ENCODE assay signal across 19 cellular contexts in genomic region chr1:241799414-241799813, GRCh38.
"Had no signal": no experiment of that assay in that cellular context is flagged by ENCODE, and none has a peak within 500 bp of the region (broad histone marks: within the 10 kb centered on the region; RNA-seq: fewer than 3 reads in every experiment).

No MANE protein-coding gene starts in this region.

- H3K27me3 Mint-ChIP-seq: activated naive CD8-positive, alpha-beta T cell treated with anti-CD3 and anti-CD28 coated beads, Interleukin-2, amount 50 U/mL, for 24 hours had no signal

- ATAC-seq: activated naive CD8-positive, alpha-beta T cell treated with anti-CD3 and anti-CD28 coated beads, Interleukin-2, amount 50 U/mL, for 24 hours; esophagus mucosa; gastrocnemius medialis; heart left ventricle; natural killer cell treated with Interleukin-12 subunit alpha and Interleukin-12 subunit beta and Interleukin-15 and Interleukin-18, amount 100 ng/mL, for 72 hours; WTC11 had no signal

- H3K9me3 ChIP-seq: gastrocnemius medialis, heart left ventricle, tibial nerve, uterus had no signal

- H3K9me3 Mint-ChIP-seq: activated naive CD8-positive, alpha-beta T cell treated with anti-CD3 and anti-CD28 coated beads, Interleukin-2, amount 50 U/mL, for 24 hours; immature natural killer cell; natural killer cell treated with Interleukin-12 subunit alpha and Interleukin-12 subunit beta and Interleukin-15 and Interleukin-18, amount 100 ng/mL, for 72 hours; WTC11 had no signal

- H3K36me3 ChIP-seq: cardiac muscle cell, gastrocnemius medialis, heart left ventricle, tibial nerve, uterus had no signal

- H3K27ac Mint-ChIP-seq: activated naive CD8-positive, alpha-beta T cell treated with anti-CD3 and anti-CD28 coated beads, Interleukin-2, amount 50 U/mL, for 24 hours; immature natural killer cell; natural killer cell treated with Interleukin-12 subunit alpha and Interleukin-12 subunit beta and Interleukin-15 and Interleukin-18, amount 100 ng/mL, for 72 hours; WTC11 had no signal

- H3K36me3 Mint-ChIP-seq: immature natural killer cell; natural killer cell treated with Interleukin-12 subunit alpha and Interleukin-12 subunit beta and Interleukin-15 and Interleukin-18, amount 100 ng/mL, for 72 hours; WTC11 had no signal

- H3K4me3 Mint-ChIP-seq: activated naive CD8-positive, alpha-beta T cell treated with anti-CD3 and anti-CD28 coated beads, Interleukin-2, amount 50 U/mL, for 24 hours; immature natural killer cell; natural killer cell treated with Interleukin-12 subunit alpha and Interleukin-12 subunit beta and Interleukin-15 and Interleukin-18, amount 100 ng/mL, for 72 hours; WTC11 had no signal

- H3K4me3 ChIP-seq: cardiac muscle cell, gastrocnemius medialis, heart left ventricle, tibial nerve, uterus had no signal

- H3K27me3 ChIP-seq: cardiac muscle cell, gastrocnemius medialis, heart left ventricle, tibial nerve, uterus had no signal

- DNase-seq: activated CD4-positive, alpha-beta T cell treated with anti-CD3 and anti-CD28 coated beads for 48 hours; activated CD8-positive, alpha-beta memory T cell treated with anti-CD3 and anti-CD28 coated beads for 24 hours; activated naive CD4-positive, alpha-beta T cell treated with Interleukin-2 at 50 U/mL for 16 hours; activated naive CD8-positive, alpha-beta T cell treated with anti-CD3 and anti-CD28 coated beads, Interleukin-2, amount 50 U/mL, for 24 hours; gastrocnemius medialis; heart left ventricle; immature natural killer cell; posterior cingulate gyrus; small intestine; stimulated activated CD4-positive, alpha-beta T cell treated with anti-CD3 and anti-CD28 coated beads, Interleukin-4, amount 100 ng/mL, for 24 hours; stimulated activated naive CD4-positive, alpha-beta T cell; substantia nigra; T-helper 2 cell; uterus had no signal

- H3K4me1 Mint-ChIP-seq: activated naive CD8-positive, alpha-beta T cell treated with anti-CD3 and anti-CD28 coated beads, Interleukin-2, amount 50 U/mL, for 24 hours; immature natural killer cell had no signal

- H3K27ac ChIP-seq: cardiac muscle cell, gastrocnemius medialis, heart left ventricle, tibial nerve, uterus had no signal

- H3K4me1 ChIP-seq: gastrocnemius medialis, heart left ventricle, tibial nerve, uterus had no signal
